13 cellular contexts compared by ENCODE assay signal in genomic region chr7:84187813-84188212, GRCh38. TPM values are rescaled to one million over a fixed set of nuclear protein-coding genes. Genes with fewer than 3 reads are reported as not detected.
DNase-seq lines count a peak whose midpoint lies in the region; ATAC-seq, FAIRE-seq and TF ChIP-seq lines count a peak whose summit lies in the region.
"Had no signal": no experiment of that assay in that cellular context is flagged by ENCODE, and none has a peak within 500 bp of the region (broad histone marks: within the 10 kb centered on the region; RNA-seq: fewer than 3 reads in every experiment).

No MANE protein-coding gene starts in this region.

- FAIRE-seq in bronchial epithelial cell (lab: Jason Lieb, UNC), result no peak

- no peak overlapping the region for H3K4me3 Mint-ChIP-seq in neural progenitor cell
- H3K4me3 Mint-ChIP-seq: activated T-helper 1 cell treated with anti-CD3 and anti-CD28 coated beads, Interleukin-12 subunit alpha, Interleukin-12 subunit beta, Interleukin-2, Interleukin-4 antibody, amounts not matched to agents 30 ng/mL and 10 ng/mL and 1 ng/mL, durations not matched to agents 14 hours and 24 hours and 36 hours; CD14-positive monocyte; central memory CD8-positive, alpha-beta T cell had no signal

- peaks cover 25% of the 10 kb centered on the region for H3K36me3 Mint-ChIP-seq in neural progenitor cell
- H3K36me3 Mint-ChIP-seq: CD14-positive monocyte had no signal

- H3K36me3 ChIP-seq in bronchial epithelial cell (ENCODE audit: control insufficient read depth, insufficient read depth, low read length) (no peaks in the 10 kb centered on the region), neural progenitor cell (no peaks in the 10 kb centered on the region), ovary (no peaks in the 10 kb centered on the region)
- H3K36me3 ChIP-seq: right atrium auricular region had no signal

- H3K4me2 ChIP-seq in neural progenitor cell, result peak overlapping the region; percentile 2

- H2AFZ ChIP-seq in neural progenitor cell (replicated peaks), result no peak overlapping the region

- H3K9me3 ChIP-seq in neural progenitor cell (ENCODE audit: low read depth) (no peaks in the 10 kb centered on the region), ovary (no peaks in the 10 kb centered on the region)
- H3K9me3 ChIP-seq: right atrium auricular region had no signal

- no peak for ATAC-seq in HG02981 (IDR thresholded peaks at IDR 0.05; ENCODE audit: unreplicated experiment)

- no peak for TF ChIP-seq POLR2A in ovary (IDR thresholded peaks at IDR 0.05)

- 60 to 67% (median 64%) methylated on average over 2 of the region's 2 CpGs for WGBS in ovary, 3 donors

- H3K27ac ChIP-seq in neural progenitor cell (peak overlapping the region; percentile 8), ovary (no peak overlapping the region)
- H3K27ac ChIP-seq: right atrium auricular region had no signal

- no peak for TF ChIP-seq CTCF in GM12865 (IDR thresholded peaks at IDR 0.05; ENCODE audit: insufficient read depth, low read depth, low read length, missing control alignments)
- TF ChIP-seq CTCF in bronchial epithelial cell (IDR thresholded peaks at IDR 0.05; ENCODE audit: insufficient read depth, low read length, severe bottlenecking), result no peak
- no peak for TF ChIP-seq CTCF in neural progenitor cell (IDR thresholded peaks at IDR 0.05)
- no peak for TF ChIP-seq CTCF in ovary (IDR thresholded peaks at IDR 0.05)

- peaks cover 31% of the 10 kb centered on the region for H3K4me1 Mint-ChIP-seq in neural progenitor cell
- H3K4me1 Mint-ChIP-seq: CD14-positive monocyte; central memory CD8-positive, alpha-beta T cell had no signal

- H3K27me3 ChIP-seq in bronchial epithelial cell (ENCODE audit: control insufficient read depth, insufficient read depth, low read length), result no peaks in the 10 kb centered on the region
- no peaks in the 10 kb centered on the region for H3K27me3 ChIP-seq in neural progenitor cell
- no peaks in the 10 kb centered on the region for H3K27me3 ChIP-seq in ovary
- H3K27me3 ChIP-seq: right atrium auricular region had no signal

- no peak overlapping the region for H3K27ac Mint-ChIP-seq in neural progenitor cell
- H3K27ac Mint-ChIP-seq: activated T-helper 1 cell treated with anti-CD3 and anti-CD28 coated beads, Interleukin-12 subunit alpha, Interleukin-12 subunit beta, Interleukin-2, Interleukin-4 antibody, amounts not matched to agents 30 ng/mL and 10 ng/mL and 1 ng/mL, durations not matched to agents 14 hours and 24 hours and 36 hours; CD14-positive monocyte had no signal

- H4K20me1 ChIP-seq in neural progenitor cell (ENCODE audit: low read depth), result peaks cover 28% of the 10 kb centered on the region

- peaks cover 21% of the 10 kb centered on the region for H3F3A ChIP-seq in neural progenitor cell (ENCODE audit: low read depth)

- intact Hi-C loops in ovary (cut with DNase I), result no loop called here

- no peak overlapping the region for H3K9ac ChIP-seq in neural progenitor cell

- no peak for TF ChIP-seq EP300 in ovary (IDR thresholded peaks at IDR 0.05)

- peaks cover 2% of the 10 kb centered on the region for H3K27me3 Mint-ChIP-seq in neural progenitor cell (ENCODE audit: insufficient read depth, low read depth)
- H3K27me3 Mint-ChIP-seq: central memory CD8-positive, alpha-beta T cell had no signal

- H3K4me3 ChIP-seq in GM12865 (ENCODE audit: low read depth, low read length) (no peak overlapping the region), bronchial epithelial cell (ENCODE audit: low read depth, low read length) (no peak overlapping the region), neural progenitor cell (no peak overlapping the region), ovary (no peak overlapping the region)
- H3K4me3 ChIP-seq: right atrium auricular region had no signal

- peaks cover 100% of the 10 kb centered on the region for H3K79me2 ChIP-seq in neural progenitor cell (ENCODE audit: low read depth)

- H3K4me1 ChIP-seq in neural progenitor cell (peaks cover 51% of the 10 kb centered on the region), ovary (ENCODE audit: insufficient read depth) (no peaks in the 10 kb centered on the region)
- H3K4me1 ChIP-seq: right atrium auricular region had no signal

- H3K9me3 Mint-ChIP-seq in neural progenitor cell, result peaks cover 9% of the 10 kb centered on the region
- H3K9me3 Mint-ChIP-seq: activated T-helper 1 cell treated with anti-CD3 and anti-CD28 coated beads, Interleukin-12 subunit alpha, Interleukin-12 subunit beta, Interleukin-2, Interleukin-4 antibody, amounts not matched to agents 30 ng/mL and 10 ng/mL and 1 ng/mL, durations not matched to agents 14 hours and 24 hours and 36 hours had no signal

- DNase-seq in GM12865 (ENCODE audit: low read depth), result peak; percentile 44
- DNase-seq in NCI-H226, result peak; percentile 67
- DNase-seq in bronchial epithelial cell (ENCODE audit: low read depth), result peak; percentile 97
- no peak for DNase-seq in neural progenitor cell (ENCODE audit: low spot score)
- DNase-seq in DMS 273 (lab: John Stamatoyannopoulos, UW; ENCODE audit: unreplicated experiment), result no peak
- no peak for DNase-seq in ovary
- DNase-seq in NCI-H2196 (lab: John Stamatoyannopoulos, UW; ENCODE audit: unreplicated experiment), result no peak
- DNase-seq: NCI-H774 had no signal

RNA-seq across cellular contexts. Expression of gene SEMA3A, which starts 6.8 kb away (rescaled TPM):
- total RNA-seq in bronchial epithelial cell, result 57.7 and 60.3 TPM in 2 replicates
- 69.5 and 134 TPM in 2 replicates for total RNA-seq in neural progenitor cell (ENCODE audit: low replicate concordance)
- 1 to 10 TPM in 6 of 7 donors, under 1 TPM in 1; 0.76 to 6.3 (median 2.2) TPM for total RNA-seq in ovary
- polyA plus RNA-seq in ovary, result 10 to 100 TPM in 1 of 2 donors, under 1 TPM in 1; 0.82 to 23.0 TPM
- total RNA-seq: activated T-helper 1 cell treated with anti-CD3 and anti-CD28 coated beads, Interleukin-12 subunit alpha, Interleukin-12 subunit beta, Interleukin-2, Interleukin-4 antibody, amounts not matched to agents 30 ng/mL and 10 ng/mL and 1 ng/mL, durations not matched to agents 14 hours and 24 hours and 36 hours had no signal
- polyA plus RNA-seq: CD14-positive monocyte had no signal

Comparison
In these comparisons a context has a peak if more than half of its experiments do, and no peak if none do; other contexts are left out.
1. DNase-seq: peak in GM12865 (single experiment), NCI-H226 (single experiment) and bronchial epithelial cell (single experiment); none in neural progenitor cell (single experiment), DMS 273 (single experiment), ovary (0 of 5) and NCI-H2196 (single experiment).